18 cellular contexts compared by ENCODE assay signal in genomic region chr2:180943275-180943674, GRCh38. TPM values are rescaled to one million over a fixed set of nuclear protein-coding genes. Genes with fewer than 3 reads are reported as not detected.
A peak's percentile ranks its signal among the peaks of the same experiment; 100 is the strongest.
DNase-seq lines count a peak whose midpoint lies in the region; ATAC-seq and TF ChIP-seq lines count a peak whose summit lies in the region.
"Had no signal": no experiment of that assay in that cellular context is flagged by ENCODE, and none has a peak within 500 bp of the region (broad histone marks: within the 10 kb centered on the region; RNA-seq: fewer than 3 reads in every experiment).

No MANE protein-coding gene starts in this region.

- H3K9ac ChIP-seq in HCT116 (ENCODE audit: low read length) (no peak overlapping the region), neural cell (ENCODE audit: low read length) (no peak overlapping the region)

- H3F3A ChIP-seq in neural cell (ENCODE audit: insufficient read depth, low read length, poor library complexity, severe bottlenecking), result no peaks in the 10 kb centered on the region

- TF ChIP-seq CTCF in HCT116 (IDR thresholded peaks at IDR 0.05 in 2 of 3, conservative IDR thresholded peaks at IDR 0.05 in 1 of 3; ENCODE audit: borderline replicate concordance in 1 of 3, insufficient read depth in 1 of 3, low read depth in 2 of 3, low read length in 2 of 3) (no peak), neural cell (IDR thresholded peaks at IDR 0.05; ENCODE audit: poor library complexity, severe bottlenecking) (no peak)

- intact Hi-C loops in HCT116 (cut with micrococcal nuclease), result no loop called here

- CTCF ChIA-PET in HCT116 (lab: Charles Lee), result no interaction called here

- H3K36me3 ChIP-seq in HCT116 (ENCODE audit: control insufficient read depth in 1 of 2, insufficient read depth in 2 of 2, low read length in 2 of 2) (no peaks in the 10 kb centered on the region), neural cell (ENCODE audit: insufficient read depth, low read length) (no peaks in the 10 kb centered on the region), MG63 (no peaks in the 10 kb centered on the region)

- H3K9me2 ChIP-seq in HCT116 (ENCODE audit: insufficient read depth) (no peaks in the 10 kb centered on the region), neural cell (ENCODE audit: insufficient read depth, low read length) (no peaks in the 10 kb centered on the region)

- POLR2A ChIA-PET in HCT116 (lab: Charles Lee), result no interaction called here

- no TSS peak for BruUV-seq in HCT116 (replicated peaks; lab: Mats Ljungman, UMichigan)

- H3K79me2 ChIP-seq in HCT116 (ENCODE audit: insufficient read depth, low read length), result no peaks in the 10 kb centered on the region
- H3K79me2 ChIP-seq in neural cell (replicated peaks; ENCODE audit: insufficient read depth, low read length), result no peaks in the 10 kb centered on the region

- no peak overlapping the region for H3K4me2 ChIP-seq in HCT116 (ENCODE audit: low read length)
- H3K4me2 ChIP-seq in neural cell (ENCODE audit: low read length), result no peak overlapping the region
- H3K4me2 ChIP-seq: A549 had no signal

- TF ChIP-seq POLR2A in HCT116 (IDR thresholded peaks at IDR 0.05; ENCODE audit: borderline replicate concordance, extremely low read depth, insufficient read depth, insufficient read length), result no peak

- ATAC-seq in HCT116, result no peak
- no peak for ATAC-seq in HG02885 (IDR thresholded peaks at IDR 0.05; ENCODE audit: poor library complexity, unreplicated experiment)
- ATAC-seq: A549, HepG2 had no signal

- DNase-seq in DMS 273 (lab: John Stamatoyannopoulos, UW; ENCODE audit: unreplicated experiment) (peak; percentile 2), DMS 273 treated with DMSO at 0.1 percent for 48 hours (lab: John Stamatoyannopoulos, UW) (no peak), DMS53 (lab: John Stamatoyannopoulos, UW) (peak; percentile 11), HCT116 (ENCODE audit: low read depth, low spot score) (no peak), MG63 (no peak)
- DNase-seq in activated CD4-positive, CD25-positive, alpha-beta regulatory T cell (lab: John Stamatoyannopoulos, UW), result no peak
- DNase-seq: AML-193; Caco-2; CD4-positive, alpha-beta T cell; GF-D8; GOT3; H7 had no signal

- H3K4me3 ChIP-seq in HCT116 (replicated peaks in 1 of 2; ENCODE audit: low read depth in 1 of 2, low read length in 2 of 2), result no peak overlapping the region
- H3K4me3 ChIP-seq in neural cell (ENCODE audit: low read length), result no peak overlapping the region
- no peak overlapping the region for H3K4me3 ChIP-seq in MG63
- H3K4me3 ChIP-seq: A549 had no signal

- peak; percentile 99 for TF ChIP-seq EP300 in neural cell (conservative IDR thresholded peaks at IDR 0.05; ENCODE audit: poor library complexity, severe bottlenecking)

- H3K27ac ChIP-seq in HCT116 (ENCODE audit: low read depth, low read length), result no peak overlapping the region
- H3K27ac ChIP-seq in neural cell (ENCODE audit: low read length), result no peak overlapping the region
- H3K27ac ChIP-seq: 22Rv1, A549, C4-2B had no signal

- H4K20me1 ChIP-seq in HCT116 (ENCODE audit: insufficient read depth), result no peaks in the 10 kb centered on the region
- no peaks in the 10 kb centered on the region for H4K20me1 ChIP-seq in neural cell (ENCODE audit: insufficient read depth)

- RAD21 ChIA-PET in HCT116 (lab: Charles Lee; ENCODE audit: low non-redundant PET in 1 of 2, low total read pairs in 2 of 2, uncharacterized antibody in 2 of 2, unreplicated experiment in 2 of 2), result no interaction called here

- TF ChIP-seq RAD21 in HCT116 (IDR thresholded peaks at IDR 0.05; ENCODE audit: low read depth) (no peak), neural cell (conservative IDR thresholded peaks at IDR 0.05) (no peak)

- peak overlapping the region; percentile 73 for H2AFZ ChIP-seq in HCT116 (ENCODE audit: low read depth, low read length, poor library complexity, severe bottlenecking)
- H2AFZ ChIP-seq in neural cell (ENCODE audit: low read depth, low read length), result no peak overlapping the region

- H3K4me1 ChIP-seq in HCT116 (ENCODE audit: control insufficient read depth in 1 of 2, insufficient read depth in 2 of 2, low read length in 2 of 2), result no peaks in the 10 kb centered on the region
- H3K4me1 ChIP-seq: A549, Caco-2 had no signal

- no peaks in the 10 kb centered on the region for H3K27me3 ChIP-seq in HCT116 (ENCODE audit: insufficient read depth, low read length)
- no peaks in the 10 kb centered on the region for H3K27me3 ChIP-seq in neural cell (ENCODE audit: insufficient read depth, low read depth, low read length)
- no peaks in the 10 kb centered on the region for H3K27me3 ChIP-seq in MG63

- H3K9me3 ChIP-seq in HCT116 (ENCODE audit: control insufficient read depth in 1 of 2, insufficient read depth in 1 of 2, low read depth in 1 of 2, low read length in 2 of 2) (no peaks in the 10 kb centered on the region), neural cell (ENCODE audit: low read length) (no peaks in the 10 kb centered on the region), MG63 (no peaks in the 10 kb centered on the region)
- H3K9me3 ChIP-seq: A549, Caco-2 had no signal

TF ChIP-seq in HCT116, 20 proteins besides CTCF, POLR2A, EP300 and RAD21:
- TF ChIP-seq SIN3A (IDR thresholded peaks at IDR 0.05; ENCODE audit: low read depth) (no peak), SP1 (IDR thresholded peaks at IDR 0.05; ENCODE audit: low read depth) (no peak)
TF ChIP-seq in HCT116: peak in this region for 0.

TF ChIP-seq in neural cell, 6 proteins besides CTCF, POLR2A, EP300 and RAD21:
- TF ChIP-seq TAF1 (IDR thresholded peaks at IDR 0.05; ENCODE audit: low read depth) (no peak), EZH2 (IDR thresholded peaks at IDR 0.05; ENCODE audit: borderline replicate concordance, insufficient read depth, low read length, poor library complexity, severe bottlenecking) (no peak), MXI1 (conservative IDR thresholded peaks at IDR 0.05; ENCODE audit: poor library complexity, severe bottlenecking) (no peak), POLR2AphosphoS5 (IDR thresholded peaks at IDR 0.05) (peak; percentile 94)

RNA-seq across cellular contexts. Expression of gene UBE2E3, which starts 37.1 kb away (rescaled TPM):
- 64.2 TPM for total RNA-seq in HCT116 (2021; ENCODE audit: unreplicated experiment)
- polyA plus RNA-seq in HCT116 (2012), result 38.2 and 59.6 TPM in 2 replicates
- polyA plus RNA-seq in neural cell, result 337 and 338 TPM in 2 replicates
- polyA minus RNA-seq in neural cell, result 102 and 179 TPM in 2 replicates
- total RNA-seq in MG63 (2014; rRNA removed; shearing (Covaris generic); ENCODE audit: low replicate concordance), result 55.2 and 126 TPM in 2 replicates

Comparison
In these comparisons a context has a peak if more than half of its experiments do, and no peak if none do; other contexts are left out.
1. DNase-seq: peak in DMS 273 (single experiment) and DMS53 (single experiment); none in DMS 273 treated with DMSO at 0.1 percent for 48 hours (single experiment), HCT116 (single experiment), MG63 (single experiment) and activated CD4-positive, CD25-positive, alpha-beta regulatory T cell (0 of 4).